ENCODE assay signal across 18 cellular contexts in the genomic region with DNA sequence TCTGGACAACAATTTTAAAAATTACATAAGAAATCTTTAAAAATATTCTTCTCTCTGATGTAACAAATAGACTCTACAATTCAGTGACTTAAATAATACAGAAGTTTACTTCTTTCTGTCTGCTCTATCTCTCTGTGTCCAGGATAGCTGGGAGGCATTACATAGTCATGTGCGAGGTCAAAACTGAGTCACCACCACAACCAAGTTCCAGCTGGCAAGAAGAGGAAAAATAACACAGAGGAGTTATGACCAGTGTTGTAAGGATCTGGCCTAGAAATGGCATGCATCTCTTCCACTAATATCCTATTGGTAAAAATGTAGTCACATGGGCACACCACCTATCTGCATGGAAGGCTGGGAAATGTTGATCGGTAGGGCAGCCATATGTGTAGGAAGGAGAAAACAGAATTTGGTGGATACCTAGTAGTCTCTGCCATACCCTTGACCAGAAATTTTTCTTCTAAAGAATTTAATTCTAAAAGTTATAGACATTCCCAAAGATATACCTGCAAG. TPM values are rescaled to one million over a fixed set of nuclear protein-coding genes. Genes with fewer than 3 reads are reported as not detected.
A peak's percentile ranks its signal among the peaks of the same experiment; 100 is the strongest.
DNase-seq lines count a peak whose midpoint lies in the region; ATAC-seq, FAIRE-seq and TF ChIP-seq lines count a peak whose summit lies in the region.
"Had no signal": no experiment of that assay in that cellular context is flagged by ENCODE, and none has a peak within 500 bp of the region (broad histone marks: within the 10 kb centered on the region; RNA-seq: fewer than 3 reads in every experiment).

No MANE protein-coding gene starts in this region.

- H3K36me3 Mint-ChIP-seq in naive thymus-derived CD8-positive, alpha-beta T cell = no peaks in the 10 kb centered on the region
- H3K36me3 Mint-ChIP-seq: CD8-positive, alpha-beta memory T cell; natural killer cell treated with Interleukin-12 subunit alpha and Interleukin-12 subunit beta and Interleukin-15 and Interleukin-18, amount 100 ng/mL, for 72 hours had no signal

- in situ Hi-C loops in K562 (cut with MboI) = no loop called here

- TF ChIP-seq RAD21 in K562 (CRISPR knock-in tag; conservative IDR thresholded peaks at IDR 0.05 in 1 of 2, IDR thresholded peaks at IDR 0.05 in 1 of 2) = no peak

- H3K4me1 ChIP-seq in K562 (replicated peaks in 1 of 2; ENCODE audit: control insufficient read depth in 2 of 2, insufficient read depth in 2 of 2, low read length in 2 of 2) (no peaks in the 10 kb centered on the region), uterus (no peaks in the 10 kb centered on the region), prostate gland (replicated peaks) (no peaks in the 10 kb centered on the region)
- H3K4me1 ChIP-seq: spleen, vagina had no signal

- POLR2A ChIA-PET in K562 (lab: Yijun Ruan, JAX) = no interaction called here
- POLR2A ChIA-PET in naive thymus-derived CD8-positive, alpha-beta T cell (lab: Charles Lee) = no interaction called here

- H3K27me3 ChIP-seq in MG63 (no peaks in the 10 kb centered on the region), K562 (ENCODE audit: control insufficient read depth in 2 of 2, insufficient read depth in 2 of 2, low read length in 2 of 2) (no peaks in the 10 kb centered on the region), kidney epithelial cell (ENCODE audit: control insufficient read depth, insufficient read depth, low read length) (no peaks in the 10 kb centered on the region), uterus (no peaks in the 10 kb centered on the region), prostate gland (replicated peaks; ENCODE audit: insufficient read depth) (no peaks in the 10 kb centered on the region)
- H3K27me3 ChIP-seq: spleen, vagina had no signal

- no peak for TF ChIP-seq EP300 in K562 (IDR thresholded peaks at IDR 0.05; ENCODE audit: low read length)

- CTCF ChIA-PET in K562 (lab: Yijun Ruan, JAX; ENCODE audit: low intra/inter-chr PET ratio) = no interaction called here

- peaks cover 0 to 4% (median 0%) of the 10 kb centered on the region in 9 donors for H3K9me3 Mint-ChIP-seq in naive thymus-derived CD8-positive, alpha-beta T cell
- H3K9me3 Mint-ChIP-seq: effector memory CD8-positive, alpha-beta T cell had no signal

- no peaks in the 10 kb centered on the region for H4K20me1 ChIP-seq in K562 (replicated peaks; ENCODE audit: control insufficient read depth, insufficient read depth, low read length)

- 0% methylated on average over 2 of the region's 2 CpGs for WGBS in K562 (ENCODE audit: insufficient coverage, low coverage, missing lambda C conversion rate)
- 98% methylated on average over 2 of the region's 2 CpGs for WGBS in prostate gland

- TF ChIP-seq POLR2A in K562 (conservative IDR thresholded peaks at IDR 0.05) (no peak), uterus (IDR thresholded peaks at IDR 0.05) (no peak), prostate gland (IDR thresholded peaks at IDR 0.05) (no peak)

- no peak overlapping the region for H3K9ac ChIP-seq in K562 (ENCODE audit: insufficient read depth in 1 of 2, low read depth in 2 of 2, low read length in 2 of 2)

- no peak overlapping the region for H3K27ac Mint-ChIP-seq in naive thymus-derived CD8-positive, alpha-beta T cell
- H3K27ac Mint-ChIP-seq: activated CD4-positive, alpha-beta T cell treated with anti-CD3 and anti-CD28 coated beads for 36 hours; activated naive CD4-positive, alpha-beta T cell treated with anti-CD3 and anti-CD28 coated beads for 36 hours; CD8-positive, alpha-beta memory T cell; effector memory CD8-positive, alpha-beta T cell; natural killer cell treated with Interleukin-12 subunit alpha and Interleukin-12 subunit beta and Interleukin-15 and Interleukin-18, amount 100 ng/mL, for 72 hours had no signal

- no peak overlapping the region for H3K4me2 ChIP-seq in K562 (ENCODE audit: insufficient read depth, low read length)

- no peak for ATAC-seq in K562
- no peak for ATAC-seq in naive thymus-derived CD8-positive, alpha-beta T cell
- ATAC-seq: activated CD4-positive, alpha-beta T cell treated with anti-CD3 and anti-CD28 coated beads for 36 hours; effector memory CD8-positive, alpha-beta T cell; natural killer cell treated with Interleukin-12 subunit alpha and Interleukin-12 subunit beta and Interleukin-15 and Interleukin-18, amount 100 ng/mL, for 72 hours had no signal

- BruUV-seq in K562 (replicated peaks; lab: Mats Ljungman, UMichigan) = no TSS peak

- peak; percentile 34 for DNase-seq in COLO829 (ENCODE audit: low spot score)
- DNase-seq in MG63 = peak; percentile 67
- no peak for DNase-seq in K562 (ENCODE audit: extremely low read depth in 1 of 4, low spot score in 3 of 4)
- DNase-seq in kidney epithelial cell (ENCODE audit: low read depth) = peak; percentile 63
- no peak for DNase-seq in anterior cingulate cortex (lab: John Stamatoyannopoulos, UW)
- no peak for DNase-seq in uterus
- no peak for DNase-seq in naive thymus-derived CD8-positive, alpha-beta T cell
- DNase-seq in prostate gland (ENCODE audit: low spot score) = no peak
- DNase-seq: activated CD4-positive, alpha-beta T cell treated with anti-CD3 and anti-CD28 coated beads for 36 hours; activated naive CD4-positive, alpha-beta T cell treated with anti-CD3 and anti-CD28 coated beads for 36 hours; CD8-positive, alpha-beta memory T cell; effector memory CD8-positive, alpha-beta T cell; NCI-H1092; NCI-H526 treated with DMSO at 0.1 percent for 48 hours; spleen had no signal

- H3K36me3 ChIP-seq in MG63 = no peaks in the 10 kb centered on the region
- H3K36me3 ChIP-seq in K562 (ENCODE audit: control insufficient read depth, insufficient read depth, low read length) = no peaks in the 10 kb centered on the region
- H3K36me3 ChIP-seq in kidney epithelial cell (ENCODE audit: control insufficient read depth, insufficient read depth, low read length) = no peaks in the 10 kb centered on the region
- H3K36me3 ChIP-seq in uterus = no peaks in the 10 kb centered on the region
- H3K36me3 ChIP-seq in prostate gland = no peaks in the 10 kb centered on the region
- H3K36me3 ChIP-seq: spleen, vagina had no signal

- H3K4me1 Mint-ChIP-seq in naive thymus-derived CD8-positive, alpha-beta T cell = no peaks in the 10 kb centered on the region
- H3K4me1 Mint-ChIP-seq: activated CD4-positive, alpha-beta T cell treated with anti-CD3 and anti-CD28 coated beads for 36 hours; CD8-positive, alpha-beta memory T cell had no signal

- TF ChIP-seq CTCF in K562 (IDR thresholded peaks at IDR 0.05 in 2 of 3, conservative IDR thresholded peaks at IDR 0.05 in 1 of 3; ENCODE audit: insufficient read depth in 2 of 3, low read depth in 1 of 3, low read length in 3 of 3) (no peak), kidney epithelial cell (IDR thresholded peaks at IDR 0.05; ENCODE audit: insufficient read depth, low read length, poor library complexity, severe bottlenecking) (no peak), uterus (IDR thresholded peaks at IDR 0.05) (no peak), prostate gland (IDR thresholded peaks at IDR 0.05) (no peak)

- H3K27ac ChIP-seq in K562 (ENCODE audit: extremely low read depth, low read depth, low read length) = no peak overlapping the region
- no peak overlapping the region for H3K27ac ChIP-seq in uterus
- H3K27ac ChIP-seq in prostate gland = no peak overlapping the region
- H3K27ac ChIP-seq: SK-N-MC, spleen, vagina had no signal

- H3K4me3 Mint-ChIP-seq in naive thymus-derived CD8-positive, alpha-beta T cell = no peak overlapping the region
- H3K4me3 Mint-ChIP-seq: activated CD4-positive, alpha-beta T cell treated with anti-CD3 and anti-CD28 coated beads for 36 hours; activated naive CD4-positive, alpha-beta T cell treated with anti-CD3 and anti-CD28 coated beads for 36 hours; CD8-positive, alpha-beta memory T cell; effector memory CD8-positive, alpha-beta T cell; natural killer cell treated with Interleukin-12 subunit alpha and Interleukin-12 subunit beta and Interleukin-15 and Interleukin-18, amount 100 ng/mL, for 72 hours had no signal

- no peak overlapping the region for H2AFZ ChIP-seq in K562 (ENCODE audit: low read depth, low read length)

- intact Hi-C loops in K562 (cut with micrococcal nuclease) = no loop called here
- intact Hi-C loops in uterus (cut with DNase I; ENCODE audit: low total_unique reads) = no loop called here
- intact Hi-C loops in prostate gland (cut with DNase I) = no loop called here

- no peaks in the 10 kb centered on the region for H3K79me2 ChIP-seq in K562 (ENCODE audit: control insufficient read depth, insufficient read depth, low read length)

- no peaks in the 10 kb centered on the region for H3K9me1 ChIP-seq in K562 (ENCODE audit: control insufficient read depth, insufficient read depth, low read length)

- no peaks in the 10 kb centered on the region for H3K9me3 ChIP-seq in MG63
- no peaks in the 10 kb centered on the region for H3K9me3 ChIP-seq in K562 (replicated peaks; ENCODE audit: control insufficient read depth, insufficient read depth, low read depth, low read length)
- H3K9me3 ChIP-seq in uterus = no peaks in the 10 kb centered on the region
- H3K9me3 ChIP-seq in prostate gland = no peaks in the 10 kb centered on the region
- H3K9me3 ChIP-seq: spleen, vagina had no signal

- no peak for FAIRE-seq in K562 (lab: Jason Lieb, UNC)

- H3K27me3 Mint-ChIP-seq in naive thymus-derived CD8-positive, alpha-beta T cell = no peaks in the 10 kb centered on the region
- H3K27me3 Mint-ChIP-seq: activated CD4-positive, alpha-beta T cell treated with anti-CD3 and anti-CD28 coated beads for 36 hours; CD8-positive, alpha-beta memory T cell; effector memory CD8-positive, alpha-beta T cell; natural killer cell treated with Interleukin-12 subunit alpha and Interleukin-12 subunit beta and Interleukin-15 and Interleukin-18, amount 100 ng/mL, for 72 hours had no signal

- no peak overlapping the region for H3K4me3 ChIP-seq in MG63
- H3K4me3 ChIP-seq in K562 = no peak overlapping the region
- no peak overlapping the region for H3K4me3 ChIP-seq in kidney epithelial cell (ENCODE audit: low read depth, low read length)
- no peak overlapping the region for H3K4me3 ChIP-seq in uterus
- no peak overlapping the region for H3K4me3 ChIP-seq in prostate gland
- H3K4me3 ChIP-seq: SK-N-MC, spleen, vagina had no signal

RNA-seq across cellular contexts. Expression of a gene that starts 39.4 kb away (rescaled TPM):
- 3.8 and 5.2 TPM in 2 replicates for total RNA-seq in MG63 (2014; rRNA removed; shearing (Covaris generic); ENCODE audit: low replicate concordance)
- 19.5 and 37.1 TPM in 2 replicates for total RNA-seq in K562 (2011; cell fraction: chromatin; rRNA removed; ENCODE audit: low replicate concordance)
- 10.5 and 15.4 TPM in 2 replicates for total RNA-seq in K562 (2011; cell fraction: nucleolus; rRNA removed)
- 11.9 and 15.6 TPM in 2 replicates for total RNA-seq in K562 (2011; cell fraction: nucleoplasm; rRNA removed)
- total RNA-seq in K562 (2014; rRNA removed) = 7.7 and 8.9 TPM in 2 replicates
- total RNA-seq in K562 (2014; rRNA removed; fragmentation: Illumina TruSeq; extraction: Trizol) = 10.2 and 10.5 TPM in 2 replicates
- total RNA-seq in K562 (2015; rRNA removed; fragmentation: Illumina TruSeq; extraction: Trizol) = 9.6 and 11.9 TPM in 2 replicates
- total RNA-seq in K562 (2021) = 12.2 and 13.5 TPM in 2 replicates
- 9.4 and 10.9 TPM in 2 replicates for polyA plus RNA-seq in K562 (2011; rRNA removed)
- polyA plus RNA-seq in K562 (2011; cell fraction: cytosol; rRNA removed) = 4.5 and 8.9 TPM in 2 replicates
- polyA plus RNA-seq in K562 (2011; cell fraction: nucleus; rRNA removed) = 14.7 and 19.1 TPM in 2 replicates
- 3.4 and 5.9 TPM in 2 replicates for polyA plus RNA-seq in K562 (2012)
- polyA plus RNA-seq in K562 (2014; fragmentation: Illumina TruSeq; extraction: Trizol) = 10.1 and 13.0 TPM in 2 replicates
- under 1 TPM; 0.58 to 0.95 TPM for polyA plus RNA-seq in K562 (2014; fragmentation: Nextera tagmentation; extraction: Ambion mirVana)
- polyA plus RNA-seq in K562 (2014; rRNA removed) = 3.5 and 4.9 TPM in 2 replicates
- 39.0 and 65.9 TPM in 2 replicates for polyA minus RNA-seq in K562 (2011; rRNA and poly(A)+ RNA removed)
- 9.4 and 25.0 TPM in 2 replicates for polyA minus RNA-seq in K562 (2011; cell fraction: cytosol; rRNA and poly(A)+ RNA removed)
- 38.4 and 92.2 TPM in 2 replicates for polyA minus RNA-seq in K562 (2011; cell fraction: nucleus; rRNA and poly(A)+ RNA removed)
- 50.9 and 54.4 TPM in 2 replicates for total RNA-seq in kidney epithelial cell
- 100 to 1,000 TPM in 2 of 4 donors, 10 to 100 TPM in 2; 35.9 to 146 (median 95.0) TPM for total RNA-seq in uterus
- total RNA-seq in naive thymus-derived CD8-positive, alpha-beta T cell = 1 to 10 TPM in 1 of 2 experiments, under 1 TPM in 1; 0.70 to 1.0 TPM
- polyA plus RNA-seq in naive thymus-derived CD8-positive, alpha-beta T cell = under 1 TPM in 1 of 3 donors, not detected in 2; 0.02 TPM
- 100 to 1,000 TPM in 1 of 2 donors, 10 to 100 TPM in 1; 48.1 to 110 TPM for total RNA-seq in prostate gland
- polyA plus RNA-seq: CD8-positive, alpha-beta memory T cell had no signal

Comparison
In these comparisons a context has a peak if more than half of its experiments do, and no peak if none do; other contexts are left out.
1. DNase-seq: peak in COLO829 (single experiment), MG63 (single experiment) and kidney epithelial cell (single experiment); none in K562 (0 of 4), anterior cingulate cortex (0 of 58), uterus (0 of 2), naive thymus-derived CD8-positive, alpha-beta T cell (0 of 10) and prostate gland (single experiment).